In genomic region chr1:164623805-164624204, GRCh38 we compare ENCODE assay signal across 2 cellular contexts.
TF ChIP-seq lines count a peak whose summit lies in the region.

No MANE protein-coding gene starts in this region.

TF ChIP-seq in GM23338, 12 proteins besides CTCF, POLR2A, EP300 and RAD21:
- TF ChIP-seq ZNF462 (CRISPR knock-in tag; IDR thresholded peaks at IDR 0.05) (no peak), EZH2 (IDR thresholded peaks at IDR 0.05; ENCODE audit: low read depth, unreplicated experiment) (no peak), POLR2AphosphoS5 (IDR thresholded peaks at IDR 0.05; ENCODE audit: low read depth) (no peak), NANOG (IDR thresholded peaks at IDR 0.05; ENCODE audit: borderline replicate concordance) (no peak), ETS1 (IDR thresholded peaks at IDR 0.05) (no peak), JUNB (IDR thresholded peaks at IDR 0.05; ENCODE audit: unreplicated experiment) (no peak)

TF ChIP-seq in WTC11, 78 proteins besides CTCF, POLR2A, EP300 and RAD21 (continued from another document):
- no peak for TF ChIP-seq STAT6 (CRISPR knock-in tag; conservative IDR thresholded peaks at IDR 0.05; ENCODE audit: low read depth)
- no peak for TF ChIP-seq CBFB (CRISPR knock-in tag; IDR thresholded peaks at IDR 0.05; ENCODE audit: low read depth)
